18 cellular contexts compared by ENCODE assay signal in the genomic region with DNA sequence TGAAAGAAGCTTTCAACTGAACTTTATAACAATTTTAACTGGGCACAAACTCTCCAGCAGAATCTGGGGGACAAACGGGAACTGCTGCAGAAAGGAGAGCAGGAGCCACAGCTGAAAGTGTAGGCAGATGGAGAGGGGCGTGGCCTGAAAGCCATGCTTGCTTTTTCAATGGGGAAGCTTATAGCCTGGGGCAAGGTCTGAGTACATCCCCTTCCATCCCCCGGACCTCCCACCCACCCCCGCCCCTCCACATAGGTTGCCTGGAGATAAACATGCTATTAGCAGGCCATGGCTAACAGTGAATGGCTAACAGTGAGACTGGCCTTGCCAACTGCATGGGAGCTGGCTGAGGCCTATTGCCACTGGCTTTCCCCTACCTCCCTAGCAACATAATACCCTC.
DNase-seq lines count a peak whose midpoint lies in the region; ATAC-seq and TF ChIP-seq lines count a peak whose summit lies in the region.
"Had no signal": no experiment of that assay in that cellular context is flagged by ENCODE, and none has a peak within 500 bp of the region (broad histone marks: within the 10 kb centered on the region; RNA-seq: fewer than 3 reads in every experiment).

No MANE protein-coding gene starts in this region.

- H3K36me3 Mint-ChIP-seq in stimulated activated naive B cell treated with anti-CD40 and anti-IgM and Interleukin-4, amounts not matched to agents 10 μg/mL and 1 μg/mL and 100 μg/mL, for 72 hours: no peaks in the 10 kb centered on the region

- no peaks in the 10 kb centered on the region for H3K4me1 Mint-ChIP-seq in stimulated activated naive B cell treated with anti-CD40 and anti-IgM and Interleukin-4, amounts not matched to agents 10 μg/mL and 1 μg/mL and 100 μg/mL, for 72 hours
- H3K4me1 Mint-ChIP-seq: CD4-positive, alpha-beta memory T cell had no signal

- H3K27me3 ChIP-seq in BE2C (no peaks in the 10 kb centered on the region), HAP-1 (ENCODE audit: low read depth) (no peaks in the 10 kb centered on the region), SJCRH30 (no peaks in the 10 kb centered on the region)
- H3K27me3 ChIP-seq: BLaER1 had no signal

- peaks cover 6 to 13% of the 10 kb centered on the region in 2 donors for H3K9me3 Mint-ChIP-seq in stimulated activated naive B cell treated with anti-CD40 and anti-IgM and Interleukin-4, amounts not matched to agents 10 μg/mL and 1 μg/mL and 100 μg/mL, for 72 hours

- H3K4me3 Mint-ChIP-seq in stimulated activated naive B cell treated with anti-CD40 and anti-IgM and Interleukin-4, amounts not matched to agents 10 μg/mL and 1 μg/mL and 100 μg/mL, for 72 hours: no peak overlapping the region

- H3K27ac ChIP-seq in SJCRH30: no peak overlapping the region
- H3K27ac ChIP-seq in RWPE1: no peak overlapping the region
- H3K27ac ChIP-seq: A549, BLaER1, KMS-11 had no signal

- peaks cover 0 to 5% of the 10 kb centered on the region in 2 donors for H3K27me3 Mint-ChIP-seq in stimulated activated naive B cell treated with anti-CD40 and anti-IgM and Interleukin-4, amounts not matched to agents 10 μg/mL and 1 μg/mL and 100 μg/mL, for 72 hours

- ATAC-seq in stimulated activated naive B cell treated with anti-CD40 and anti-IgM and Interleukin-4, amounts not matched to agents 10 μg/mL and 1 μg/mL and 100 μg/mL, for 72 hours (replicated peaks): no peak
- ATAC-seq: A549, PC-3 had no signal

- CTCF ChIA-PET in RWPE1 (lab: Yijun Ruan, JAX): interaction anchor here (0.6 kb wide), 1 partner anchor 102 kb away, joined by 3 read pairs; no protein-coding TSS in a partner anchor

- H3K9me3 ChIP-seq in BE2C (no peaks in the 10 kb centered on the region), HAP-1 (no peaks in the 10 kb centered on the region), SJCRH30 (replicated peaks) (no peaks in the 10 kb centered on the region; the same call in 1 of the 2 replicates)
- H3K9me3 ChIP-seq: A549 had no signal

- no peak overlapping the region for H3K27ac Mint-ChIP-seq in stimulated activated naive B cell treated with anti-CD40 and anti-IgM and Interleukin-4, amounts not matched to agents 10 μg/mL and 1 μg/mL and 100 μg/mL, for 72 hours
- H3K27ac Mint-ChIP-seq: CD4-positive, alpha-beta memory T cell had no signal

- no peak for TF ChIP-seq CTCF in BE2C (IDR thresholded peaks at IDR 0.05; ENCODE audit: low read depth, low read length)
- TF ChIP-seq CTCF in RWPE1 (conservative IDR thresholded peaks at IDR 0.05; ENCODE audit: low read depth): no peak

- no peak overlapping the region for H3K4me3 ChIP-seq in BE2C (ENCODE audit: low read depth, low read length)
- H3K4me3 ChIP-seq in HAP-1: no peak overlapping the region
- no peak overlapping the region for H3K4me3 ChIP-seq in SJCRH30
- H3K4me3 ChIP-seq: A549, BLaER1 had no signal

- POLR2A ChIA-PET in RWPE1 (lab: Yijun Ruan, JAX; ENCODE audit: low non-redundant PET): no interaction called here

- peak; percentile 81 for DNase-seq in BE2C
- peak; percentile 11 to 56 for DNase-seq in HAP-1 (ENCODE audit: low spot score in 2 of 2)
- peak; percentile 39 to 52 for DNase-seq in SJCRH30
- DNase-seq in islet precursor cell: peak; percentile 61
- no peak for DNase-seq in stimulated activated naive B cell treated with anti-CD40 and anti-IgM and Interleukin-4, amounts not matched to agents 10 μg/mL and 1 μg/mL and 100 μg/mL, for 72 hours
- DNase-seq in stimulated activated CD4-positive, alpha-beta T cell treated with anti-CD3 and anti-CD28 coated beads, Interleukin-15, amount 100 ng/mL, for 24 hours: no peak
- DNase-seq in RWPE1 (ENCODE audit: low spot score): no peak
- DNase-seq: Calu3; CD4-positive, alpha-beta memory T cell; HCEC 1CT; NCI-H187; NCI-H2107; NCI-H226; NCI-H526 treated with DMSO at 0.1 percent for 48 hours; PC-3 had no signal

- in situ Hi-C loops in HAP-1 (cut with MboI; ENCODE audit: low sequenced_read_pairs): no loop called here

- H3K4me1 ChIP-seq in BE2C (peaks cover 6% of the 10 kb centered on the region), HAP-1 (no peaks in the 10 kb centered on the region), SJCRH30 (peaks cover under 1% of the 10 kb centered on the region)
- H3K4me1 ChIP-seq: A549, BLaER1 had no signal

- H3K36me3 ChIP-seq in BE2C (no peaks in the 10 kb centered on the region), HAP-1 (replicated peaks) (no peaks in the 10 kb centered on the region), SJCRH30 (no peaks in the 10 kb centered on the region)
- H3K36me3 ChIP-seq: BLaER1 had no signal

Comparison
In these comparisons a context has a peak if more than half of its experiments do, and no peak if none do; other contexts are left out.
1. DNase-seq: peak in BE2C (single experiment), HAP-1 (2 of 2), SJCRH30 (2 of 2) and islet precursor cell (single experiment); none in stimulated activated naive B cell treated with anti-CD40 and anti-IgM and Interleukin-4, amounts not matched to agents 10 μg/mL and 1 μg/mL and 100 μg/mL, for 72 hours (single experiment), stimulated activated CD4-positive, alpha-beta T cell treated with anti-CD3 and anti-CD28 coated beads, Interleukin-15, amount 100 ng/mL, for 24 hours (single experiment) and RWPE1 (single experiment).